8 cellular contexts compared by ENCODE assay signal in genomic region chr1:62687903-62688686, GRCh38. TPM values are rescaled to one million over a fixed set of nuclear protein-coding genes. Genes with fewer than 3 reads are reported as not detected.
DNase-seq lines count a peak whose midpoint lies in the region; ATAC-seq and TF ChIP-seq lines count a peak whose summit lies in the region.

A gene with protein sequence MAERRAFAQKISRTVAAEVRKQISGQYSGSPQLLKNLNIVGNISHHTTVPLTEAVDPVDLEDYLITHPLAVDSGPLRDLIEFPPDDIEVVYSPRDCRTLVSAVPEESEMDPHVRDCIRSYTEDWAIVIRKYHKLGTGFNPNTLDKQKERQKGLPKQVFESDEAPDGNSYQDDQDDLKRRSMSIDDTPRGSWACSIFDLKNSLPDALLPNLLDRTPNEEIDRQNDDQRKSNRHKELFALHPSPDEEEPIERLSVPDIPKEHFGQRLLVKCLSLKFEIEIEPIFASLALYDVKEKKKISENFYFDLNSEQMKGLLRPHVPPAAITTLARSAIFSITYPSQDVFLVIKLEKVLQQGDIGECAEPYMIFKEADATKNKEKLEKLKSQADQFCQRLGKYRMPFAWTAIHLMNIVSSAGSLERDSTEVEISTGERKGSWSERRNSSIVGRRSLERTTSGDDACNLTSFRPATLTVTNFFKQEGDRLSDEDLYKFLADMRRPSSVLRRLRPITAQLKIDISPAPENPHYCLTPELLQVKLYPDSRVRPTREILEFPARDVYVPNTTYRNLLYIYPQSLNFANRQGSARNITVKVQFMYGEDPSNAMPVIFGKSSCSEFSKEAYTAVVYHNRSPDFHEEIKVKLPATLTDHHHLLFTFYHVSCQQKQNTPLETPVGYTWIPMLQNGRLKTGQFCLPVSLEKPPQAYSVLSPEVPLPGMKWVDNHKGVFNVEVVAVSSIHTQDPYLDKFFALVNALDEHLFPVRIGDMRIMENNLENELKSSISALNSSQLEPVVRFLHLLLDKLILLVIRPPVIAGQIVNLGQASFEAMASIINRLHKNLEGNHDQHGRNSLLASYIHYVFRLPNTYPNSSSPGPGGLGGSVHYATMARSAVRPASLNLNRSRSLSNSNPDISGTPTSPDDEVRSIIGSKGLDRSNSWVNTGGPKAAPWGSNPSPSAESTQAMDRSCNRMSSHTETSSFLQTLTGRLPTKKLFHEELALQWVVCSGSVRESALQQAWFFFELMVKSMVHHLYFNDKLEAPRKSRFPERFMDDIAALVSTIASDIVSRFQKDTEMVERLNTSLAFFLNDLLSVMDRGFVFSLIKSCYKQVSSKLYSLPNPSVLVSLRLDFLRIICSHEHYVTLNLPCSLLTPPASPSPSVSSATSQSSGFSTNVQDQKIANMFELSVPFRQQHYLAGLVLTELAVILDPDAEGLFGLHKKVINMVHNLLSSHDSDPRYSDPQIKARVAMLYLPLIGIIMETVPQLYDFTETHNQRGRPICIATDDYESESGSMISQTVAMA (N-terminal part only) (minus strand): TSS chr1:62688386. CDS start chr1:62688264, 122 bp downstream.

- peak within 1 kb of the TSS; percentile 99 for H3K4me2 ChIP-seq in DOHH2 (ENCODE audit: low read length)

- H3K27me3 ChIP-seq in DOHH2 (ENCODE audit: control insufficient read depth, low read length) = no peaks in the 10 kb centered on the region

- H3K4me3 Mint-ChIP-seq in naive thymus-derived CD8-positive, alpha-beta T cell = peak within 1 kb of the TSS; percentile 86 to 98 (median 96)

- DNase-seq in HuH-7 (ENCODE audit: low spot score) (peak; percentile 75), RPMI7951 (ENCODE audit: low read depth) (peak; percentile 79), fibroblast of the conjunctiva (ENCODE audit: low read depth) (peak; percentile 42), substantia nigra (lab: John Stamatoyannopoulos, UW) (peak in 47 of 49 donors; percentile 8 to 86 (median 54))
- peak; percentile 82 for DNase-seq in activated effector memory CD4-positive, alpha-beta T cell treated with anti-CD3 and anti-CD28 coated beads, Interleukin-2, amount 50 U/mL, for 16 hours
- DNase-seq in naive thymus-derived CD8-positive, alpha-beta T cell = peak; percentile 20 to 72 (median 47)

- peaks cover 5% of the 10 kb centered on the region; the same call in 1 of the 2 replicates for H4K20me1 ChIP-seq in DOHH2 (ENCODE audit: control insufficient read depth, insufficient read depth, low read depth, low read length)

- H3K9me3 Mint-ChIP-seq in naive thymus-derived CD8-positive, alpha-beta T cell = no peaks in the 10 kb centered on the region

- peak; percentile 78 for ATAC-seq in GM21529 (IDR thresholded peaks at IDR 0.05; ENCODE audit: unreplicated experiment)
- ATAC-seq in naive thymus-derived CD8-positive, alpha-beta T cell = peak; percentile 75 to 84

- peaks cover 39% of the 10 kb centered on the region for H3K4me1 ChIP-seq in DOHH2 (ENCODE audit: control insufficient read depth, low read length)

- H3F3A ChIP-seq in DOHH2 (ENCODE audit: control insufficient read depth, insufficient read depth) = peaks cover 8% of the 10 kb centered on the region

- peaks cover 5 to 29% (median 23%) of the 10 kb centered on the region in 4 donors for H3K4me1 Mint-ChIP-seq in naive thymus-derived CD8-positive, alpha-beta T cell

- no peaks in the 10 kb centered on the region for H3K9me3 ChIP-seq in DOHH2 (ENCODE audit: control insufficient read depth, insufficient read depth, low read length)

- H3K36me3 ChIP-seq in DOHH2 (ENCODE audit: control insufficient read depth, low read length) = no peaks in the 10 kb centered on the region

- POLR2A ChIA-PET in naive thymus-derived CD8-positive, alpha-beta T cell (lab: Charles Lee) = interaction anchor here (1.0 to 1.1 kb wide), 2 partner anchors 252 kb away, joined by 4 to 6 read pairs; no protein-coding TSS in a partner anchor

- H3K27me3 Mint-ChIP-seq in naive thymus-derived CD8-positive, alpha-beta T cell = no peaks in the 10 kb centered on the region

- no peaks in the 10 kb centered on the region for H3K36me3 Mint-ChIP-seq in naive thymus-derived CD8-positive, alpha-beta T cell

- H3K27ac ChIP-seq in DOHH2 (ENCODE audit: low read depth, low read length) (no peak within 1 kb of the TSS), substantia nigra (ENCODE audit: low read depth, low read length, poor library complexity, severe bottlenecking) (peak within 1 kb of the TSS; percentile 28)

- no peak for TF ChIP-seq CTCF in DOHH2 (IDR thresholded peaks at IDR 0.05; ENCODE audit: low read depth, low read length, poor library complexity, severe bottlenecking)

- H3K79me2 ChIP-seq in DOHH2 (ENCODE audit: control insufficient read depth, low read length) = peaks cover 32% of the 10 kb centered on the region

- peak within 1 kb of the TSS; percentile 79 to 98 (median 95) for H3K27ac Mint-ChIP-seq in naive thymus-derived CD8-positive, alpha-beta T cell

- H3K4me3 ChIP-seq in DOHH2 (ENCODE audit: low read length) = peak within 1 kb of the TSS; percentile 90

- no peaks in the 10 kb centered on the region for H3K9me2 ChIP-seq in DOHH2 (replicated peaks; ENCODE audit: control insufficient read depth, low read length)

RNA-seq across cellular contexts. Expression of the gene that starts here (rescaled TPM):
- total RNA-seq in RPMI7951 (2014; rRNA removed; shearing (Covaris generic)) = 78.5 and 102 TPM in 2 replicates
- 10 to 100 TPM; 10.0 to 11.8 TPM for total RNA-seq in naive thymus-derived CD8-positive, alpha-beta T cell
- polyA plus RNA-seq in naive thymus-derived CD8-positive, alpha-beta T cell = 1 to 10 TPM; 1.2 to 3.1 (median 1.8) TPM
